Comparison of ENCODE assay signal across 9 cellular contexts in the genomic region with DNA sequence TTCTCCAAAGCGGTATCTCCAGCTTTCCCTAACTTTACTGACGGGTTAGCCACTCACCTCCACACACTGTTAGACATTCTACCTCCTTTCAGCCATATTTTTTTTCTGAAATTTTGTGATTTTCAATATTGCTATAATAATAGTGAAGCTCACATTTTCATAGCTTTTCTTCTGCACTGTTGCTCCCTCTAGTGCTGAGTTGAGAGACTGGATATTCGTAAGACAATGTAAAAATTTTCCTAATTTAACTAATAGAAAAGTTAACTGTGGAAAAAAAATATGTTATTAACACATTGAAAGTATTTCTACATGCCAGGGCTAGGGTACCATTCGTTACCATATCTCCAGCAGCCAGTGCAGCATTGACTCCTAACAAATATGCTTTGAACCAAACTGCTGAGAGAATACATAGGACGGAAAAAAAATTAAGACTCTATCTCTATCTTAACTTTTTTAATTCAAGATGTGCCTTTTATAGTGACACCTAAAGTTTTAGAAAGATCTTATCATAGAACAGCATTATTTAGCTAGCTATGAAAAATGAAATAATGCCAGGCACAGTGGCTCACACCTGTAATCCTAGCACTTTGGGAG. TPM values are rescaled to one million over a fixed set of nuclear protein-coding genes. Genes with fewer than 3 reads are reported as not detected.
DNase-seq lines count a peak whose midpoint lies in the region; ATAC-seq, FAIRE-seq and TF ChIP-seq lines count a peak whose summit lies in the region.
"Had no signal": no experiment of that assay in that cellular context is flagged by ENCODE, and none has a peak within 500 bp of the region (broad histone marks: within the 10 kb centered on the region; RNA-seq: fewer than 3 reads in every experiment).

No MANE protein-coding gene starts in this region.

- H3K4me3 Mint-ChIP-seq in HFFc6, result no peak overlapping the region
- H3K4me3 Mint-ChIP-seq in activated T-cell treated with anti-CD3 and anti-CD28 coated beads, Interleukin-2, amount 50 U/mL, for 24 hours, result no peak overlapping the region

- H3K4me2 ChIP-seq in GM12878 (ENCODE audit: control insufficient read depth, insufficient read depth), result no peak overlapping the region

- peaks cover 7% of the 10 kb centered on the region; the same call in 1 of the 2 replicates for H3K4me1 Mint-ChIP-seq in HFFc6 (ENCODE audit: low read depth)
- peaks cover 7% of the 10 kb centered on the region for H3K4me1 Mint-ChIP-seq in activated T-cell treated with anti-CD3 and anti-CD28 coated beads, Interleukin-2, amount 50 U/mL, for 24 hours (ENCODE audit: low read depth)

- intact Hi-C loops in GM12878 (cut with micrococcal nuclease; ENCODE audit: unreplicated experiment) (loop anchor here (2.0 kb wide), 1 partner anchor 291 kb away; no protein-coding TSS in a partner anchor), lower lobe of right lung (cut with DNase I) (loop anchor here (10.0 kb wide), 1 partner anchor 295 kb away; no protein-coding TSS in a partner anchor)

- no peaks in the 10 kb centered on the region for H3K36me3 Mint-ChIP-seq in HFFc6 (ENCODE audit: low read depth)
- no peaks in the 10 kb centered on the region for H3K36me3 Mint-ChIP-seq in activated T-cell treated with anti-CD3 and anti-CD28 coated beads, Interleukin-2, amount 50 U/mL, for 24 hours (ENCODE audit: low read depth)

- no peak for FAIRE-seq in GM12878 (lab: Jason Lieb, UNC)

- H3K27ac ChIP-seq in GM12878 (ENCODE audit: control insufficient read depth, insufficient read depth) (no peak overlapping the region), lower lobe of right lung (no peak overlapping the region)

- DNase-seq in AG10803 (ENCODE audit: low read depth) (peak; percentile 50), HFFc6 (peak; percentile 6), GM12878 (ENCODE audit: low read depth, low spot score) (no peak), lower lobe of right lung (no peak), NCI-H1048 (lab: John Stamatoyannopoulos, UW) (no peak)
- no peak for DNase-seq in activated T-cell treated with anti-CD3 and anti-CD28 coated beads, Interleukin-2, amount 50 U/mL, for 24 hours

- CTCF ChIA-PET in GM12878 (lab: Yijun Ruan, JAX), result interaction anchor here (0.5 to 2.9 kb wide), 14 partner anchors 8 to 741 kb away, joined by 3 to 56 read pairs (median 4); no protein-coding TSS in a partner anchor

- H3K79me2 ChIP-seq in GM12878 (ENCODE audit: control insufficient read depth, insufficient read depth, low read length), result no peaks in the 10 kb centered on the region

- H3K36me3 ChIP-seq in GM12878 (ENCODE audit: control insufficient read depth in 2 of 2, insufficient read depth in 2 of 2, low read length in 1 of 2) (no peaks in the 10 kb centered on the region), lower lobe of right lung (no peaks in the 10 kb centered on the region)

- H3K27me3 ChIP-seq in GM12878 (replicated peaks in 1 of 2; ENCODE audit: control insufficient read depth in 2 of 2, insufficient read depth in 2 of 2, low read length in 1 of 2) (no peaks in the 10 kb centered on the region), lower lobe of right lung (ENCODE audit: low read depth) (no peaks in the 10 kb centered on the region)

- POLR2A ChIA-PET in GM12878 (lab: Charles Lee), result no interaction called here

- H3K9ac ChIP-seq in GM12878 (ENCODE audit: control insufficient read depth, insufficient read depth, low read length), result no peak overlapping the region

- H3K4me1 ChIP-seq in GM12878 (ENCODE audit: control insufficient read depth, insufficient read depth, low read length) (no peaks in the 10 kb centered on the region), lower lobe of right lung (no peaks in the 10 kb centered on the region)

- RAD21 ChIA-PET in GM12878 (lab: Charles Lee; ENCODE audit: unreplicated experiment), result interaction anchor here (1.0 to 2.4 kb wide), 3 partner anchors 29 to 293 kb away, joined by 7 to 30 read pairs (median 8); no protein-coding TSS in a partner anchor

- in situ Hi-C loops in GM12878 (cut with MboI), result loop anchor here (10.0 kb wide), 1 partner anchor 285 kb away; no protein-coding TSS in a partner anchor

- TF ChIP-seq CTCF in AG10803 (conservative IDR thresholded peaks at IDR 0.05; ENCODE audit: low read length) (peak; percentile 74), HFFc6 (IDR thresholded peaks at IDR 0.05) (peak; percentile 78), GM12878 (IDR thresholded peaks at IDR 0.05 in 2 of 3, conservative IDR thresholded peaks at IDR 0.05 in 1 of 3; ENCODE audit: control insufficient read depth in 2 of 3, extremely low read depth in 1 of 3, insufficient read depth in 1 of 3, low read depth in 3 of 3, low read length in 3 of 3) (peak; percentile 26 to 40 (median 30); a peak in 3 of 6 replicates), lower lobe of right lung (IDR thresholded peaks at IDR 0.05) (peak; percentile 43)

- ATAC-seq in GM12878, result no peak
- peak in 1 of 2 donors; percentile 47 for ATAC-seq in lower lobe of right lung
- ATAC-seq in GM18907 (IDR thresholded peaks at IDR 0.05; ENCODE audit: unreplicated experiment), result no peak
- no peak for ATAC-seq in GM21360 (IDR thresholded peaks at IDR 0.05; ENCODE audit: unreplicated experiment)

- no peaks in the 10 kb centered on the region for H3K9me3 ChIP-seq in GM12878 (replicated peaks; ENCODE audit: control insufficient read depth, insufficient read depth, low read length)
- no peaks in the 10 kb centered on the region for H3K9me3 ChIP-seq in lower lobe of right lung

- SMC1A ChIA-PET in GM12878 (lab: Charles Lee; ENCODE audit: uncharacterized antibody, unreplicated experiment), result interaction anchor here (1.0 to 5.6 kb wide), 5 partner anchors 8 to 292 kb away, joined by 3 to 41 read pairs (median 3); no protein-coding TSS in a partner anchor

- no TSS peak for BruUV-seq in GM12878 (replicated peaks; lab: Mats Ljungman, UMichigan)

- peak; percentile 45; the same call in 1 of the 2 replicates for TF ChIP-seq RAD21 in GM12878 (IDR thresholded peaks at IDR 0.05; ENCODE audit: insufficient read depth, low read depth, low read length)

- H4K20me1 ChIP-seq in GM12878 (ENCODE audit: control insufficient read depth, insufficient read depth), result no peaks in the 10 kb centered on the region

- peaks cover 2% of the 10 kb centered on the region; the same call in 1 of the 2 replicates for H3K27me3 Mint-ChIP-seq in HFFc6 (ENCODE audit: insufficient read depth)
- H3K27me3 Mint-ChIP-seq in activated T-cell treated with anti-CD3 and anti-CD28 coated beads, Interleukin-2, amount 50 U/mL, for 24 hours, result peaks cover 9% of the 10 kb centered on the region

- no peak for TF ChIP-seq POLR2A in GM12878 (IDR thresholded peaks at IDR 0.05; ENCODE audit: low read depth, low read length)

- TF ChIP-seq EP300 in GM12878 (IDR thresholded peaks at IDR 0.05; ENCODE audit: borderline replicate concordance in 1 of 2, control insufficient read depth in 1 of 2, low read depth in 2 of 2, low read length in 2 of 2), result no peak

- 37% methylated on average over 5 of the region's 5 CpGs for WGBS in GM12878 (ENCODE audit: insufficient coverage, insufficient replicate concordance, low lambda C conversion rate, missing lambda C conversion rate)

- no peak overlapping the region for H3K27ac Mint-ChIP-seq in HFFc6
- H3K27ac Mint-ChIP-seq in activated T-cell treated with anti-CD3 and anti-CD28 coated beads, Interleukin-2, amount 50 U/mL, for 24 hours, result no peak overlapping the region

- H3K9me3 Mint-ChIP-seq in HFFc6, result no peaks in the 10 kb centered on the region
- H3K9me3 Mint-ChIP-seq in activated T-cell treated with anti-CD3 and anti-CD28 coated beads, Interleukin-2, amount 50 U/mL, for 24 hours, result no peaks in the 10 kb centered on the region

- H3K4me3 ChIP-seq in AG10803 (ENCODE audit: low read length) (no peak overlapping the region), GM12878 (no peak overlapping the region), lower lobe of right lung (no peak overlapping the region)

- H2AFZ ChIP-seq in GM12878 (ENCODE audit: control insufficient read depth, low read depth, low read length), result no peak overlapping the region

RNA-seq across cellular contexts. Expression of gene ABCC9, which starts 48.7 kb away (rescaled TPM):
- total RNA-seq in HFFc6 (2021; fragmentation: NEBNext Ultra II Directional; extraction: Animal tissue kit (Norgen Biotek cat#: 25700)), result 1 to 10 TPM in 4 of 6 experiments, under 1 TPM in 2; 0.81 to 9.7 (median 8.2) TPM
- total RNA-seq in GM12878 (2013; cell fraction: nucleolus; rRNA removed), result 0.12 and 0.23 TPM in 2 replicates
- total RNA-seq in GM12878 (2014; rRNA removed), result under 0.01 and 0.11 TPM in 2 replicates
- 0.04 TPM in 1 of 2 replicates, not detected in the other for total RNA-seq in GM12878 (2014; rRNA removed; fragmentation: Illumina TruSeq; extraction: Trizol)
- total RNA-seq in GM12878 (2021), result 0.05 TPM in 2 replicates
- not detected for polyA plus RNA-seq in GM12878 (2011; ENCODE audit: low read depth)
- 0.01 and 0.06 TPM in 2 replicates for polyA plus RNA-seq in GM12878 (2011; rRNA removed)
- polyA plus RNA-seq in GM12878 (2011; cell fraction: cytosol; rRNA removed), result 0.03 TPM in 1 of 2 replicates, not detected in the other
- polyA plus RNA-seq in GM12878 (2011; cell fraction: nucleus; rRNA removed), result 0.01 and 0.04 TPM in 2 replicates
- polyA plus RNA-seq in GM12878 (2012), result 0.06 TPM in 1 of 2 replicates, not detected in the other
- 0.07 TPM in 1 of 2 replicates, not detected in the other for polyA plus RNA-seq in GM12878 (2014; fragmentation: Illumina TruSeq; extraction: Trizol)
- under 1 TPM in 1 of 2 experiments, not detected in 1; 0.02 TPM for polyA plus RNA-seq in GM12878 (2014; fragmentation: Nextera tagmentation; extraction: Ambion mirVana)
- 0.01 and 0.03 TPM in 2 replicates for polyA plus RNA-seq in GM12878 (2014; rRNA removed)
- under 1 TPM in 1 of 2 experiments, not detected in 1; 0.10 TPM for polyA plus RNA-seq in GM12878 (2016; fragmentation: Nextera tagmentation; extraction: Ambion mirVana)
- polyA minus RNA-seq in GM12878 (2011; rRNA and poly(A)+ RNA removed), result under 0.01 and 0.10 TPM in 2 replicates
- polyA minus RNA-seq in GM12878 (2011; cell fraction: cytosol; rRNA and poly(A)+ RNA removed), result not detected in 2 replicates
- 0.12 and 0.29 TPM in 2 replicates for polyA minus RNA-seq in GM12878 (2011; cell fraction: nucleus; rRNA and poly(A)+ RNA removed)
- total RNA-seq in lower lobe of right lung, result 27.5 TPM
- total RNA-seq: pulmonary artery endothelial cell had no signal

RNA-seq across cellular contexts. Expression of gene CMAS, which starts 56.1 kb away (rescaled TPM):
- total RNA-seq in HFFc6 (2021; fragmentation: NEBNext Ultra II Directional; extraction: Animal tissue kit (Norgen Biotek cat#: 25700)), result 10 to 100 TPM; 27.7 to 37.0 (median 35.7) TPM
- 9.0 and 13.0 TPM in 2 replicates for total RNA-seq in GM12878 (2013; cell fraction: nucleolus; rRNA removed)
- total RNA-seq in GM12878 (2014; rRNA removed) (24.2 and 28.5 TPM in 2 replicates), GM12878 (2014; rRNA removed; fragmentation: Illumina TruSeq; extraction: Trizol) (26.7 TPM in 2 replicates), GM12878 (2021) (31.4 and 34.6 TPM in 2 replicates), lower lobe of right lung (26.1 TPM)
- polyA plus RNA-seq in GM12878 (2011; ENCODE audit: low read depth), result 25.6 TPM
- polyA plus RNA-seq in GM12878 (2011; rRNA removed) (30.3 and 43.4 TPM in 2 replicates), GM12878 (2014; fragmentation: Illumina TruSeq; extraction: Trizol) (31.6 and 42.0 TPM in 2 replicates), GM12878 (2014; fragmentation: Nextera tagmentation; extraction: Ambion mirVana) (10 to 100 TPM; 12.9 to 25.7 TPM), GM12878 (2014; rRNA removed) (37.6 and 41.4 TPM in 2 replicates), GM12878 (2016; fragmentation: Nextera tagmentation; extraction: Ambion mirVana) (10 to 100 TPM; 65.0 to 73.2 TPM)
- polyA plus RNA-seq in GM12878 (2011; cell fraction: cytosol; rRNA removed), result 8.9 and 9.0 TPM in 2 replicates
- 10.9 and 12.1 TPM in 2 replicates for polyA plus RNA-seq in GM12878 (2011; cell fraction: nucleus; rRNA removed)
- 29.1 and 38.4 TPM in 2 replicates for polyA plus RNA-seq in GM12878 (2012)
- 4.7 and 5.2 TPM in 2 replicates for polyA minus RNA-seq in GM12878 (2011; rRNA and poly(A)+ RNA removed)
- polyA minus RNA-seq in GM12878 (2011; cell fraction: cytosol; rRNA and poly(A)+ RNA removed), result 4.5 and 5.5 TPM in 2 replicates
- polyA minus RNA-seq in GM12878 (2011; cell fraction: nucleus; rRNA and poly(A)+ RNA removed), result 2.5 and 6.3 TPM in 2 replicates

Comparison
In these comparisons a context has a peak if more than half of its experiments do, and no peak if none do; other contexts are left out.
1. DNase-seq: peak in AG10803 (single experiment) and HFFc6 (single experiment); none in GM12878 (single experiment), lower lobe of right lung (single experiment), activated T-cell treated with anti-CD3 and anti-CD28 coated beads, Interleukin-2, amount 50 U/mL, for 24 hours (single experiment) and NCI-H1048 (single experiment).
2. Peak in every context shown above with its lines, with median percentiles within 50 percentile points of each other: CTCF ChIP-seq.